In genomic region chr17:41823580-41823979, GRCh38 we compare ENCODE assay signal across 2 cellular contexts.
TF ChIP-seq lines count a peak whose summit lies in the region.

No MANE protein-coding gene starts in this region.

TF ChIP-seq in A549, 52 proteins besides CTCF, POLR2A, EP300 and RAD21:
- TF ChIP-seq PHF8 (IDR thresholded peaks at IDR 0.05; ENCODE audit: borderline replicate concordance, low read depth) (no peak), MAFK (IDR thresholded peaks at IDR 0.05; ENCODE audit: partially characterized antibody) (peak; percentile 46), RNF2 (IDR thresholded peaks at IDR 0.05; ENCODE audit: borderline replicate concordance, low read depth) (no peak), ESRRA (IDR thresholded peaks at IDR 0.05; ENCODE audit: borderline replicate concordance, low read length) (no peak)
TF ChIP-seq in A549: peak in this region for 1.

TF ChIP-seq in GM23338, 12 proteins besides CTCF, POLR2A, EP300 and RAD21:
- TF ChIP-seq EZH2phosphoT487 (IDR thresholded peaks at IDR 0.05; ENCODE audit: unreplicated experiment) (no peak), JUNB (IDR thresholded peaks at IDR 0.05; ENCODE audit: unreplicated experiment) (no peak), ZNF331 (CRISPR knock-in tag; IDR thresholded peaks at IDR 0.05; ENCODE audit: low read depth) (no peak), NANOG (IDR thresholded peaks at IDR 0.05; ENCODE audit: borderline replicate concordance) (no peak), CREB1 (CRISPR knock-in tag; IDR thresholded peaks at IDR 0.05; ENCODE audit: low read depth) (no peak), ZNF114 (CRISPR knock-in tag; IDR thresholded peaks at IDR 0.05) (no peak), ETS1 (IDR thresholded peaks at IDR 0.05) (no peak)
- TF ChIP-seq, protein P1, sequence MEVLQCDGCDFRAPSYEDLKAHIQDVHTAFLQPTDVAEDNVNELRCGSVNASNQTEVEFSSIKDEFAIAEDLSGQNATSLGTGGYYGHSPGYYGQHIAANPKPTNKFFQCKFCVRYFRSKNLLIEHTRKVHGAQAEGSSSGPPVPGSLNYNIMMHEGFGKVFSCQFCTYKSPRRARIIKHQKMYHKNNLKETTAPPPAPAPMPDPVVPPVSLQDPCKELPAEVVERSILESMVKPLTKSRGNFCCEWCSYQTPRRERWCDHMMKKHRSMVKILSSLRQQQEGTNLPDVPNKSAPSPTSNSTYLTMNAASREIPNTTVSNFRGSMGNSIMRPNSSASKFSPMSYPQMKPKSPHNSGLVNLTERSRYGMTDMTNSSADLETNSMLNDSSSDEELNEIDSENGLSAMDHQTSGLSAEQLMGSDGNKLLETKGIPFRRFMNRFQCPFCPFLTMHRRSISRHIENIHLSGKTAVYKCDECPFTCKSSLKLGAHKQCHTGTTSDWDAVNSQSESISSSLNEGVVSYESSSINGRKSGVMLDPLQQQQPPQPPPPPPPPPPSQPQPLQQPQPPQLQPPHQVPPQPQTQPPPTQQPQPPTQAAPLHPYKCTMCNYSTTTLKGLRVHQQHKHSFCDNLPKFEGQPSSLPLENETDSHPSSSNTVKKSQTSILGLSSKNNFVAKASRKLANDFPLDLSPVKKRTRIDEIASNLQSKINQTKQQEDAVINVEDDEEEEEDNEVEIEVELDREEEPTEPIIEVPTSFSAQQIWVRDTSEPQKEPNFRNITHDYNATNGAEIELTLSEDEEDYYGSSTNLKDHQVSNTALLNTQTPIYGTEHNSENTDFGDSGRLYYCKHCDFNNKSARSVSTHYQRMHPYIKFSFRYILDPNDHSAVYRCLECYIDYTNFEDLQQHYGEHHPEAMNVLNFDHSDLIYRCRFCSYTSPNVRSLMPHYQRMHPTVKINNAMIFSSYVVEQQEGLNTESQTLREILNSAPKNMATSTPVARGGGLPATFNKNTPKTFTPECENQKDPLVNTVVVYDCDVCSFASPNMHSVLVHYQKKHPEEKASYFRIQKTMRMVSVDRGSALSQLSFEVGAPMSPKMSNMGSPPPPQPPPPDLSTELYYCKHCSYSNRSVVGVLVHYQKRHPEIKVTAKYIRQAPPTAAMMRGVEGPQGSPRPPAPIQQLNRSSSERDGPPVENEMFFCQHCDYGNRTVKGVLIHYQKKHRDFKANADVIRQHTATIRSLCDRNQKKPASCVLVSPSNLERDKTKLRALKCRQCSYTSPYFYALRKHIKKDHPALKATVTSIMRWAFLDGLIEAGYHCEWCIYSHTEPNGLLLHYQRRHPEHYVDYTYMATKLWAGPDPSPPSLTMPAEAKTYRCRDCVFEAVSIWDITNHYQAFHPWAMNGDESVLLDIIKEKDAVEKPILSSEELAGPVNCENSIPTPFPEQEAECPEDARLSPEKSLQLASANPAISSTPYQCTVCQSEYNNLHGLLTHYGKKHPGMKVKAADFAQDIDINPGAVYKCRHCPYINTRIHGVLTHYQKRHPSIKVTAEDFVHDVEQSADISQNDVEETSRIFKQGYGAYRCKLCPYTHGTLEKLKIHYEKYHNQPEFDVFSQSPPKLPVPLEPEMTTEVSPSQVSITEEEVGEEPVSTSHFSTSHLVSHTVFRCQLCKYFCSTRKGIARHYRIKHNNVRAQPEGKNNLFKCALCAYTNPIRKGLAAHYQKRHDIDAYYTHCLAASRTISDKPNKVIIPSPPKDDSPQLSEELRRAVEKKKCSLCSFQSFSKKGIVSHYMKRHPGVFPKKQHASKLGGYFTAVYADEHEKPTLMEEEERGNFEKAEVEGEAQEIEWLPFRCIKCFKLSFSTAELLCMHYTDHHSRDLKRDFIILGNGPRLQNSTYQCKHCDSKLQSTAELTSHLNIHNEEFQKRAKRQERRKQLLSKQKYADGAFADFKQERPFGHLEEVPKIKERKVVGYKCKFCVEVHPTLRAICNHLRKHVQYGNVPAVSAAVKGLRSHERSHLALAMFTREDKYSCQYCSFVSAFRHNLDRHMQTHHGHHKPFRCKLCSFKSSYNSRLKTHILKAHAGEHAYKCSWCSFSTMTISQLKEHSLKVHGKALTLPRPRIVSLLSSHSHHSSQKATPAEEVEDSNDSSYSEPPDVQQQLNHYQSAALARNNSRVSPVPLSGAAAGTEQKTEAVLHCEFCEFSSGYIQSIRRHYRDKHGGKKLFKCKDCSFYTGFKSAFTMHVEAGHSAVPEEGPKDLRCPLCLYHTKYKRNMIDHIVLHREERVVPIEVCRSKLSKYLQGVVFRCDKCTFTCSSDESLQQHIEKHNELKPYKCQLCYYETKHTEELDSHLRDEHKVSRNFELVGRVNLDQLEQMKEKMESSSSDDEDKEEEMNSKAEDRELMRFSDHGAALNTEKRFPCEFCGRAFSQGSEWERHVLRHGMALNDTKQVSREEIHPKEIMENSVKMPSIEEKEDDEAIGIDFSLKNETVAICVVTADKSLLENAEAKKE (CRISPR knock-in tag; IDR thresholded peaks at IDR 0.05) = no peak
- TF ChIP-seq, protein P2, sequence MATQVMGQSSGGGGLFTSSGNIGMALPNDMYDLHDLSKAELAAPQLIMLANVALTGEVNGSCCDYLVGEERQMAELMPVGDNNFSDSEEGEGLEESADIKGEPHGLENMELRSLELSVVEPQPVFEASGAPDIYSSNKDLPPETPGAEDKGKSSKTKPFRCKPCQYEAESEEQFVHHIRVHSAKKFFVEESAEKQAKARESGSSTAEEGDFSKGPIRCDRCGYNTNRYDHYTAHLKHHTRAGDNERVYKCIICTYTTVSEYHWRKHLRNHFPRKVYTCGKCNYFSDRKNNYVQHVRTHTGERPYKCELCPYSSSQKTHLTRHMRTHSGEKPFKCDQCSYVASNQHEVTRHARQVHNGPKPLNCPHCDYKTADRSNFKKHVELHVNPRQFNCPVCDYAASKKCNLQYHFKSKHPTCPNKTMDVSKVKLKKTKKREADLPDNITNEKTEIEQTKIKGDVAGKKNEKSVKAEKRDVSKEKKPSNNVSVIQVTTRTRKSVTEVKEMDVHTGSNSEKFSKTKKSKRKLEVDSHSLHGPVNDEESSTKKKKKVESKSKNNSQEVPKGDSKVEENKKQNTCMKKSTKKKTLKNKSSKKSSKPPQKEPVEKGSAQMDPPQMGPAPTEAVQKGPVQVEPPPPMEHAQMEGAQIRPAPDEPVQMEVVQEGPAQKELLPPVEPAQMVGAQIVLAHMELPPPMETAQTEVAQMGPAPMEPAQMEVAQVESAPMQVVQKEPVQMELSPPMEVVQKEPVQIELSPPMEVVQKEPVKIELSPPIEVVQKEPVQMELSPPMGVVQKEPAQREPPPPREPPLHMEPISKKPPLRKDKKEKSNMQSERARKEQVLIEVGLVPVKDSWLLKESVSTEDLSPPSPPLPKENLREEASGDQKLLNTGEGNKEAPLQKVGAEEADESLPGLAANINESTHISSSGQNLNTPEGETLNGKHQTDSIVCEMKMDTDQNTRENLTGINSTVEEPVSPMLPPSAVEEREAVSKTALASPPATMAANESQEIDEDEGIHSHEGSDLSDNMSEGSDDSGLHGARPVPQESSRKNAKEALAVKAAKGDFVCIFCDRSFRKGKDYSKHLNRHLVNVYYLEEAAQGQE (IDR thresholded peaks at IDR 0.05; ENCODE audit: unreplicated experiment) = no peak
